In the genomic region with DNA sequence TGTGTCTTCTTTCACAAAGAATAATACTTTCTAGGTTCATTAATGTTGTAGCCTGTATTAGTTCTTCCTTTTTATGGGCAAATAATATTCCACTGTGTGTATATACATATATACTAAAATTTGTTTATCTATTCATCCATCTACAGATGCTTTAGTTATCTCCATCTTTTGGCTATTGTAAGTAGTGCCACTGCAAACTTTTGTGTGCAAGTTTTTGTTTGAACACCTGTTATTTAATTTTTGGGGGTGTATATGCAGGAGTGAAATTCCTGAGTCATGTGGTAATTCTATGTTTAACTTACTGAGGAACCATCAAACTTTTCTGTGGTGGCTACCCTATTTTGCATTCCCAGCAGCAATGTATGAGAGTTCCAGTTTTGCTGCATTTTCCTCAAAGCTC, we compare ENCODE assay signal across 12 cellular contexts. TPM values are rescaled to one million over a fixed set of nuclear protein-coding genes. Genes with fewer than 3 reads are reported as not detected.
"Had no signal": no experiment of that assay in that cellular context is flagged by ENCODE, and none has a peak within 500 bp of the region (broad histone marks: within the 10 kb centered on the region; RNA-seq: fewer than 3 reads in every experiment).

No MANE protein-coding gene starts in this region.

- H3K4me3 Mint-ChIP-seq: GM23338, H9, HFFc6 had no signal

- H3K4me1 ChIP-seq: HAP-1 had no signal

- H3K9me3 Mint-ChIP-seq: GM23338, H9, HFFc6 had no signal

- ATAC-seq: GM23338, HCT116 had no signal

- H3K27ac ChIP-seq: GM23248 had no signal

- H3K4me3 ChIP-seq: GM23248, GM23338, HAP-1 had no signal

- DNase-seq: GM23248, GOT3, H7, H9, HCEC 1CT, HFFc6 had no signal

- H3K27ac Mint-ChIP-seq: GM23338, H9 had no signal

- FAIRE-seq: H1, H54 had no signal

- H3K36me3 ChIP-seq: HAP-1 had no signal

- H3K9me3 ChIP-seq: HAP-1 had no signal

- H3K9ac ChIP-seq: GM23248 had no signal

RNA-seq across cellular contexts. Expression of gene AGR3, which starts 37.7 kb away (rescaled TPM):
- total RNA-seq: GM23248, GM23338, H1, H4, H7, H9, HFFc6 had no signal
- polyA plus RNA-seq: GM23248, GM23338, H1 had no signal
